ENCODE assay signal across 1 cellular context in genomic region chr12:28933864-28934527, GRCh38.
TF ChIP-seq lines count a peak whose summit lies in the region.

No MANE protein-coding gene starts in this region.

TF ChIP-seq in IMR-90, 13 proteins besides CTCF, POLR2A, EP300 and RAD21:
- TF ChIP-seq FOS (IDR thresholded peaks at IDR 0.05; ENCODE audit: low read depth, low read length) = no peak
- TF ChIP-seq SMC3 (IDR thresholded peaks at IDR 0.05; ENCODE audit: low read depth, low read length) = no peak
- no peak for TF ChIP-seq ELK1 (IDR thresholded peaks at IDR 0.05; ENCODE audit: borderline replicate concordance, low read depth, low read length)
- no peak for TF ChIP-seq NFE2L2 (IDR thresholded peaks at IDR 0.05; ENCODE audit: low read depth, low read length)
- no peak for TF ChIP-seq RFX5 (IDR thresholded peaks at IDR 0.05; ENCODE audit: low read depth, low read length)
- no peak for TF ChIP-seq MXI1 (IDR thresholded peaks at IDR 0.05; ENCODE audit: borderline replicate concordance, low read depth, low read length)
- TF ChIP-seq CHD1 (IDR thresholded peaks at IDR 0.05; ENCODE audit: low read depth, low read length) = no peak
- no peak for TF ChIP-seq CEBPB (IDR thresholded peaks at IDR 0.05; ENCODE audit: low read depth, low read length)
- no peak for TF ChIP-seq USF2 (IDR thresholded peaks at IDR 0.05; ENCODE audit: low read depth, low read length)
- TF ChIP-seq MAFK (IDR thresholded peaks at IDR 0.05; ENCODE audit: low read depth, low read length) = no peak
- no peak for TF ChIP-seq MAZ (IDR thresholded peaks at IDR 0.05; ENCODE audit: borderline replicate concordance, low read depth, low read length)
- no peak for TF ChIP-seq RCOR1 (IDR thresholded peaks at IDR 0.05; ENCODE audit: insufficient replicate concordance, low read length)
